Comparison of ENCODE assay signal across 12 cellular contexts in the genomic region with DNA sequence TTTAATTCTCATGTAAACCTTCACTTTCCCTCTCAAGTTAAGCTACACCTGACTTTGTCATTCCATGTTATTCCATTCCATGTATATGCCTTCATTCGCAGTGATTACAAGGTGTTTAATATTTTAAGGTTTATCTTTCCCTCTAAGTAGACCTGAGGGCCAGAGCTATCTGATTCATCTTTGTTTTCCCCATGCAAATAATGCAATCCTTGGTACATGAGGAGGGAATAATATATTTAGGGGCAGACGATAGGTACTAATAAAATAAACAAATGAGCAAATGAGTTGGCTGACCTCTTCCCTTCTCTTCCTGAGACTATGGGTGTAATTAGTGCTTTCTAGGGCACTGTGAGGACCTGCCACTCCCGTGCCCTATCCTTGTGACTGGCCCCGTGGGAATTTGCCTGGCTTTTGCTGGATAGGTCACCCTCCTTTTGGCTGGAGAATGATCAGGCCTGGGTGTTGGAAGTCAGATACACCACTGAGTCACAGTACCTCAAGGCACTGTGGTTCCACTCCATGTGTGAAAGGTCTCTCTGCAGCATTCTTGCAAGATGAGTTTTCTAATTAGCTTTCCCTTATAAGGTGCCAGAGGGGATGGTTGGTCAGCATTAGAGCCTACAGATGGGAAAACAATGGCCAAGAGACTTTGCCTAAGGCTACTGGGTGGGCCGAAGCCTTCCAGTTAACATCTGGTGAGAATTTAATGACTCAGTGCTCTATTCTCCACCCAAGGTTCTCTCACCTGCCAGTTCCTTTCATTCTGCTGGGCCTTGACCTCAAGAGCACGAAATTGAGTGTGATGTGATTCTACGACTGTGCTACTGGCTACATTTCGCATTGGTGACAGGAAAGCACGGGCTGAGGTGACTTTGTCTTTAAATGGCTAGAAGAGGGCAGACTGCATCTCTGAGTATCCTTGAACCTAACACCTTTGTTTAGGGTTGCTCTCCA.
DNase-seq lines count a peak whose midpoint lies in the region; ATAC-seq and TF ChIP-seq lines count a peak whose summit lies in the region.
"Had no signal": no experiment of that assay in that cellular context is flagged by ENCODE, and none has a peak within 500 bp of the region (broad histone marks: within the 10 kb centered on the region; RNA-seq: fewer than 3 reads in every experiment).

No MANE protein-coding gene starts in this region.

- H3K36me3 Mint-ChIP-seq in HFFc6 (ENCODE audit: low read depth), result no peaks in the 10 kb centered on the region
- H3K36me3 Mint-ChIP-seq: memory B cell had no signal

- no peak overlapping the region for H3K4me3 ChIP-seq in fibroblast of villous mesenchyme (ENCODE audit: low read depth, low read length)

- ATAC-seq in GM21529 (IDR thresholded peaks at IDR 0.05; ENCODE audit: unreplicated experiment), result no peak
- ATAC-seq in stimulated activated naive CD8-positive, alpha-beta T cell treated with anti-CD3 and anti-CD28 coated beads, Interleukin-15, amount 100 ng/mL, for 72 hours, result no peak

- H3K4me3 Mint-ChIP-seq in HFFc6, result no peak overlapping the region
- no peak overlapping the region for H3K4me3 Mint-ChIP-seq in stimulated activated naive CD8-positive, alpha-beta T cell treated with anti-CD3 and anti-CD28 coated beads, Interleukin-15, amount 100 ng/mL, for 72 hours
- H3K4me3 Mint-ChIP-seq: memory B cell had no signal

- peaks cover 28% of the 10 kb centered on the region for H3K4me1 Mint-ChIP-seq in HFFc6 (ENCODE audit: low read depth)
- no peaks in the 10 kb centered on the region for H3K4me1 Mint-ChIP-seq in stimulated activated naive CD8-positive, alpha-beta T cell treated with anti-CD3 and anti-CD28 coated beads, Interleukin-15, amount 100 ng/mL, for 72 hours
- H3K4me1 Mint-ChIP-seq: memory B cell had no signal

- TF ChIP-seq CTCF in HFFc6 (IDR thresholded peaks at IDR 0.05) (no peak), fibroblast of villous mesenchyme (IDR thresholded peaks at IDR 0.05; ENCODE audit: insufficient read depth, low read depth, low read length) (no peak)

- H3K27ac Mint-ChIP-seq in HFFc6, result peak overlapping the region; percentile 63
- no peak overlapping the region for H3K27ac Mint-ChIP-seq in stimulated activated naive CD8-positive, alpha-beta T cell treated with anti-CD3 and anti-CD28 coated beads, Interleukin-15, amount 100 ng/mL, for 72 hours
- H3K27ac Mint-ChIP-seq: activated T-helper 2 cell treated with anti-CD3 and anti-CD28 coated beads, Interferon-gamma antibody, Interleukin-2, Interleukin-4, amounts not matched to agents 10 μg/mL and 5 μg/mL and 100 μg/mL, durations not matched to agents 14 hours and 24 hours and 36 hours; memory B cell had no signal

- H3K27me3 Mint-ChIP-seq in HFFc6 (ENCODE audit: insufficient read depth), result peaks cover 20% of the 10 kb centered on the region
- H3K27me3 Mint-ChIP-seq in stimulated activated naive CD8-positive, alpha-beta T cell treated with anti-CD3 and anti-CD28 coated beads, Interleukin-15, amount 100 ng/mL, for 72 hours, result peaks cover 7% of the 10 kb centered on the region

- DNase-seq in HFFc6 (peak; percentile 97), SW480 (ENCODE audit: low spot score) (peak; percentile 31), fibroblast of villous mesenchyme (ENCODE audit: low read depth) (peak; percentile 79), stromal cell of bone marrow (ENCODE audit: low read depth) (peak; percentile 92), amygdala (lab: John Stamatoyannopoulos, UW) (no peak)
- no peak for DNase-seq in activated CD4-positive, CD25-positive, alpha-beta regulatory T cell treated with anti-CD3 and anti-CD28 coated beads, Interleukin-2, amount 50 U/mL, for 72 hours
- no peak for DNase-seq in stimulated activated naive CD8-positive, alpha-beta T cell treated with anti-CD3 and anti-CD28 coated beads, Interleukin-15, amount 100 ng/mL, for 72 hours
- DNase-seq: effector CD8-positive, alpha-beta T cell; stimulated activated CD4-positive, alpha-beta T cell treated with anti-CD3 and anti-CD28 coated beads, Interleukin-15, amount 100 ng/mL, for 24 hours had no signal

- peaks cover 7% of the 10 kb centered on the region for H3K9me3 Mint-ChIP-seq in HFFc6
- no peaks in the 10 kb centered on the region for H3K9me3 Mint-ChIP-seq in stimulated activated naive CD8-positive, alpha-beta T cell treated with anti-CD3 and anti-CD28 coated beads, Interleukin-15, amount 100 ng/mL, for 72 hours
- H3K9me3 Mint-ChIP-seq: memory B cell had no signal

Comparison
In these comparisons a context has a peak if more than half of its experiments do, and no peak if none do; other contexts are left out.
1. DNase-seq: peak in HFFc6 (single experiment), SW480 (single experiment), fibroblast of villous mesenchyme (single experiment) and stromal cell of bone marrow (single experiment); none in activated CD4-positive, CD25-positive, alpha-beta regulatory T cell treated with anti-CD3 and anti-CD28 coated beads, Interleukin-2, amount 50 U/mL, for 72 hours (single experiment), amygdala (0 of 56) and stimulated activated naive CD8-positive, alpha-beta T cell treated with anti-CD3 and anti-CD28 coated beads, Interleukin-15, amount 100 ng/mL, for 72 hours (0 of 2).